18 cellular contexts compared by ENCODE assay signal in the genomic region with DNA sequence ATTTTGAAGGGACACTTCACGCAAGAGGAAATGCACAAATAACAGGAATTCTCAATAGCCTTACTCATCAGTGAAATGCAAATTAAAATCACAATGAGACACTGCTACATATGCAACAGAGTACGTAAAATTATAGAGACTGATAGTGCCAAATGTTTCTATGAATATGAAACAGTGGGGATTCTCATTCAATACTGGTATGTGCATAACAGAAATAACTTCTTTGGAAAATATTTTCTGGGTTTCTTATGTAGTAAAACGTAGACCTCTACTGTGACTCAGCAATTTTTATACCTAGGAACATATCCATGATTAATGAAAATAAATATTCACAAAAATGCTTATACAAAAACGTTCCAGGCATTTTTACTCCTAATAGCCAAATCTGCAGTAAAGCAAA.
A peak's percentile ranks its signal among the peaks of the same experiment; 100 is the strongest.
DNase-seq lines count a peak whose midpoint lies in the region; ATAC-seq and TF ChIP-seq lines count a peak whose summit lies in the region.
"Had no signal": no experiment of that assay in that cellular context is flagged by ENCODE, and none has a peak within 500 bp of the region (broad histone marks: within the 10 kb centered on the region; RNA-seq: fewer than 3 reads in every experiment).

No MANE protein-coding gene starts in this region.

- no TSS peak for BruUV-seq in PC-9 (replicated peaks; lab: Mats Ljungman, UMichigan)

- H3K9me3 Mint-ChIP-seq in GM23338, result no peaks in the 10 kb centered on the region; the same call in 2 of the 3 replicates

- H2AFZ ChIP-seq in GM23338 (no peak overlapping the region), osteoblast (ENCODE audit: low read length) (no peak overlapping the region), PC-9 (no peak overlapping the region)

- peaks cover 6% of the 10 kb centered on the region for H3K27me3 Mint-ChIP-seq in GM23338 (ENCODE audit: insufficient read depth, low read depth, poor library complexity)
- H3K27me3 Mint-ChIP-seq: CD4-positive, alpha-beta memory T cell had no signal

- H3K4me2 ChIP-seq in GM23338 (peak overlapping the region; percentile 16), osteoblast (ENCODE audit: insufficient read depth, low read length) (no peak overlapping the region), PC-9 (no peak overlapping the region)

- peak overlapping the region; percentile 1; the same call in 1 of the 2 replicates for H3K9ac ChIP-seq in HUES64 (ENCODE audit: low read depth, low read length)

- H3K36me3 Mint-ChIP-seq in GM23338 (ENCODE audit: low read depth), result peaks cover 6% of the 10 kb centered on the region; the same call in 2 of the 3 replicates
- H3K36me3 Mint-ChIP-seq: CD4-positive, alpha-beta memory T cell had no signal

- DNase-seq in GM23338 (ENCODE audit: low spot score) (no peak), astrocyte of the hippocampus (ENCODE audit: low read depth, low spot score) (peak; percentile 37), kidney tubule cell (ENCODE audit: low spot score) (peak; percentile 1), osteoblast (ENCODE audit: insufficient read length, low spot score, missing footprints) (no peak), PC-9 (no peak)
- DNase-seq: Calu3; CD4-positive, alpha-beta memory T cell; DMS53; KBM-7; MG63; NCI-H1092; NCI-H146; NCI-H2081; NCI-H510A treated with DMSO at 0.1 percent for 48 hours; NCI-H82 had no signal

- H3K4me1 ChIP-seq in GM23338 (ENCODE audit: insufficient read depth), result peaks cover 28% of the 10 kb centered on the region
- peaks cover 33% of the 10 kb centered on the region for H3K4me1 ChIP-seq in HUES64 (ENCODE audit: insufficient read depth, low read length)
- H3K4me1 ChIP-seq in osteoblast (ENCODE audit: insufficient read depth, low read length), result no peaks in the 10 kb centered on the region
- no peaks in the 10 kb centered on the region for H3K4me1 ChIP-seq in PC-9 (replicated peaks; ENCODE audit: insufficient read depth)

- POLR2A ChIA-PET in PC-9 (lab: Charles Lee; ENCODE audit: unreplicated experiment), result no interaction called here

- H3K9me2 ChIP-seq in GM23338 (ENCODE audit: insufficient read depth) (no peaks in the 10 kb centered on the region), PC-9 (ENCODE audit: insufficient read depth) (no peaks in the 10 kb centered on the region)

- CTCF ChIA-PET in PC-9 (lab: Charles Lee), result no interaction called here

- H3K4me3 Mint-ChIP-seq in GM23338, result no peak overlapping the region
- H3K4me3 Mint-ChIP-seq: CD4-positive, alpha-beta memory T cell had no signal

- H3K4me3 ChIP-seq in GM23338 (no peak overlapping the region), HUES64 (ENCODE audit: low read length) (no peak overlapping the region), osteoblast (ENCODE audit: insufficient read depth, low read length) (no peak overlapping the region), PC-9 (no peak overlapping the region)
- H3K4me3 ChIP-seq: MG63 had no signal

- H3K36me3 ChIP-seq in GM23338 (ENCODE audit: insufficient read depth), result no peaks in the 10 kb centered on the region
- no peaks in the 10 kb centered on the region for H3K36me3 ChIP-seq in HUES64 (ENCODE audit: insufficient read depth, low read length)
- no peaks in the 10 kb centered on the region for H3K36me3 ChIP-seq in osteoblast (ENCODE audit: insufficient read depth, low read length)
- no peaks in the 10 kb centered on the region for H3K36me3 ChIP-seq in PC-9 (ENCODE audit: low read depth)
- H3K36me3 ChIP-seq: MG63 had no signal

- H3K9me3 ChIP-seq in HUES64 (ENCODE audit: insufficient read depth, low read depth, low read length), result no peaks in the 10 kb centered on the region
- H3K9me3 ChIP-seq in osteoblast (ENCODE audit: low read depth, low read length), result peaks cover 7% of the 10 kb centered on the region
- H3K9me3 ChIP-seq in PC-9 (ENCODE audit: insufficient read depth, low read depth), result no peaks in the 10 kb centered on the region
- H3K9me3 ChIP-seq: MG63 had no signal

- 0 out of 2 replicates have a peak overlapping the region, but pooled peaks have one; percentile 42 for H3K27ac Mint-ChIP-seq in GM23338
- H3K27ac Mint-ChIP-seq: CD4-positive, alpha-beta memory T cell had no signal

- ATAC-seq in GM23338 (no peak), HG02884 (IDR thresholded peaks at IDR 0.05; ENCODE audit: unreplicated experiment) (no peak)
- ATAC-seq: Panc1 had no signal

- no peaks in the 10 kb centered on the region for H4K20me1 ChIP-seq in GM23338 (replicated peaks; ENCODE audit: insufficient read depth)
- no peaks in the 10 kb centered on the region for H4K20me1 ChIP-seq in osteoblast (ENCODE audit: insufficient read depth, low read length)
- no peaks in the 10 kb centered on the region for H4K20me1 ChIP-seq in PC-9 (ENCODE audit: insufficient read depth)

- H3K27me3 ChIP-seq in GM23338 (ENCODE audit: insufficient read depth) (no peaks in the 10 kb centered on the region), HUES64 (ENCODE audit: insufficient read depth, low read length) (no peaks in the 10 kb centered on the region), osteoblast (ENCODE audit: insufficient read depth, low read length) (no peaks in the 10 kb centered on the region), PC-9 (ENCODE audit: insufficient read depth, low read depth) (no peaks in the 10 kb centered on the region)
- H3K27me3 ChIP-seq: MG63 had no signal

- intact Hi-C loops in PC-9 (cut with micrococcal nuclease; ENCODE audit: unreplicated experiment), result no loop called here

- H3K4me1 Mint-ChIP-seq in GM23338, result peaks cover 28% of the 10 kb centered on the region
- H3K4me1 Mint-ChIP-seq: CD4-positive, alpha-beta memory T cell had no signal

- H3F3A ChIP-seq in GM23338 (replicated peaks; ENCODE audit: low read depth) (no peaks in the 10 kb centered on the region), PC-9 (ENCODE audit: insufficient read depth, low read depth) (no peaks in the 10 kb centered on the region)

- WGBS in HUES64, result 88% methylated on average over 1 of the region's 4 CpGs

- TF ChIP-seq CTCF in GM23338 (conservative IDR thresholded peaks at IDR 0.05; ENCODE audit: low read depth in 2 of 2) (no peak), osteoblast (IDR thresholded peaks at IDR 0.05; ENCODE audit: extremely low read depth, low read depth, low read length) (no peak), PC-9 (conservative IDR thresholded peaks at IDR 0.05) (no peak)

- H3K27ac ChIP-seq in GM23338 (ENCODE audit: low read depth) (no peak overlapping the region), HUES64 (ENCODE audit: low read depth, low read length) (no peak overlapping the region; the same call in 1 of the 2 replicates), osteoblast (ENCODE audit: low read depth, low read length) (no peak overlapping the region), PC-9 (no peak overlapping the region)

- H3K79me2 ChIP-seq in GM23338 (replicated peaks; ENCODE audit: insufficient read depth), result no peaks in the 10 kb centered on the region
- no peaks in the 10 kb centered on the region for H3K79me2 ChIP-seq in osteoblast (ENCODE audit: insufficient read depth, low read length)
- H3K79me2 ChIP-seq in PC-9 (ENCODE audit: low read depth), result no peaks in the 10 kb centered on the region

TF ChIP-seq in GM23338, 12 proteins besides CTCF, POLR2A, EP300 and RAD21 (continues in another document):
- TF ChIP-seq ZNF331 (CRISPR knock-in tag; IDR thresholded peaks at IDR 0.05; ENCODE audit: low read depth) (no peak), NANOG (IDR thresholded peaks at IDR 0.05; ENCODE audit: borderline replicate concordance) (no peak), ZNF114 (CRISPR knock-in tag; IDR thresholded peaks at IDR 0.05) (no peak), STAT1 (IDR thresholded peaks at IDR 0.05; ENCODE audit: unreplicated experiment) (no peak), EZH2 (IDR thresholded peaks at IDR 0.05; ENCODE audit: low read depth, unreplicated experiment) (no peak), POLR2AphosphoS5 (IDR thresholded peaks at IDR 0.05; ENCODE audit: low read depth) (no peak), JUNB (IDR thresholded peaks at IDR 0.05; ENCODE audit: unreplicated experiment) (no peak)
- TF ChIP-seq, protein P1, sequence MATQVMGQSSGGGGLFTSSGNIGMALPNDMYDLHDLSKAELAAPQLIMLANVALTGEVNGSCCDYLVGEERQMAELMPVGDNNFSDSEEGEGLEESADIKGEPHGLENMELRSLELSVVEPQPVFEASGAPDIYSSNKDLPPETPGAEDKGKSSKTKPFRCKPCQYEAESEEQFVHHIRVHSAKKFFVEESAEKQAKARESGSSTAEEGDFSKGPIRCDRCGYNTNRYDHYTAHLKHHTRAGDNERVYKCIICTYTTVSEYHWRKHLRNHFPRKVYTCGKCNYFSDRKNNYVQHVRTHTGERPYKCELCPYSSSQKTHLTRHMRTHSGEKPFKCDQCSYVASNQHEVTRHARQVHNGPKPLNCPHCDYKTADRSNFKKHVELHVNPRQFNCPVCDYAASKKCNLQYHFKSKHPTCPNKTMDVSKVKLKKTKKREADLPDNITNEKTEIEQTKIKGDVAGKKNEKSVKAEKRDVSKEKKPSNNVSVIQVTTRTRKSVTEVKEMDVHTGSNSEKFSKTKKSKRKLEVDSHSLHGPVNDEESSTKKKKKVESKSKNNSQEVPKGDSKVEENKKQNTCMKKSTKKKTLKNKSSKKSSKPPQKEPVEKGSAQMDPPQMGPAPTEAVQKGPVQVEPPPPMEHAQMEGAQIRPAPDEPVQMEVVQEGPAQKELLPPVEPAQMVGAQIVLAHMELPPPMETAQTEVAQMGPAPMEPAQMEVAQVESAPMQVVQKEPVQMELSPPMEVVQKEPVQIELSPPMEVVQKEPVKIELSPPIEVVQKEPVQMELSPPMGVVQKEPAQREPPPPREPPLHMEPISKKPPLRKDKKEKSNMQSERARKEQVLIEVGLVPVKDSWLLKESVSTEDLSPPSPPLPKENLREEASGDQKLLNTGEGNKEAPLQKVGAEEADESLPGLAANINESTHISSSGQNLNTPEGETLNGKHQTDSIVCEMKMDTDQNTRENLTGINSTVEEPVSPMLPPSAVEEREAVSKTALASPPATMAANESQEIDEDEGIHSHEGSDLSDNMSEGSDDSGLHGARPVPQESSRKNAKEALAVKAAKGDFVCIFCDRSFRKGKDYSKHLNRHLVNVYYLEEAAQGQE (IDR thresholded peaks at IDR 0.05; ENCODE audit: unreplicated experiment), result no peak

Comparison
In these comparisons a context has a peak if more than half of its experiments do, and no peak if none do; other contexts are left out.
1. DNase-seq: peak in astrocyte of the hippocampus (single experiment) and kidney tubule cell (single experiment); none in GM23338 (single experiment), osteoblast (single experiment) and PC-9 (0 of 2).